Comparison of ENCODE assay signal across 15 cellular contexts in genomic region chr1:232111616-232112015, GRCh38.
A peak's percentile ranks its signal among the peaks of the same experiment; 100 is the strongest.
DNase-seq lines count a peak whose midpoint lies in the region; ATAC-seq and TF ChIP-seq lines count a peak whose summit lies in the region.
"Had no signal": no experiment of that assay in that cellular context is flagged by ENCODE, and none has a peak within 500 bp of the region (broad histone marks: within the 10 kb centered on the region; RNA-seq: fewer than 3 reads in every experiment).

No MANE protein-coding gene starts in this region.

- DNase-seq in AG08395 (ENCODE audit: low spot score) (peak; percentile 15), GM23338 (ENCODE audit: low spot score) (no peak), WTC11 (ENCODE audit: low spot score) (no peak)
- DNase-seq in activated CD4-positive, alpha-beta T cell treated with anti-CD3 and anti-CD28 coated beads for 1 hour = no peak
- no peak for DNase-seq in stimulated activated naive B cell treated with anti-CD40 and anti-IgM and Interleukin-4, amounts not matched to agents 10 μg/mL and 1 μg/mL and 100 μg/mL, for 72 hours
- DNase-seq in activated CD4-positive, alpha-beta memory T cell treated with anti-CD3 and anti-CD28 coated beads for 36 hours = no peak
- DNase-seq: CD8-positive, alpha-beta memory T cell; DMS153; NCI-H146; NCI-H2107; OCI-M1 had no signal

- H3K27me3 ChIP-seq in GM23338 (ENCODE audit: insufficient read depth) = no peaks in the 10 kb centered on the region
- no peaks in the 10 kb centered on the region; the same call in 1 of the 2 replicates for H3K27me3 ChIP-seq in iPS-20b (ENCODE audit: insufficient read depth, low read length)
- H3K27me3 ChIP-seq: BLaER1 had no signal

- H3K9me2 ChIP-seq in GM23338 (ENCODE audit: insufficient read depth) = peaks cover 5% of the 10 kb centered on the region; the same call in 1 of the 2 replicates

- POLR2A ChIA-PET in WTC11 (lab: Charles Lee) = interaction anchor here (1.6 kb wide), 1 partner anchor 115 kb away, joined by 4 read pairs; no protein-coding TSS in a partner anchor
- POLR2A ChIA-PET in activated CD4-positive, alpha-beta memory T cell treated with anti-CD3 and anti-CD28 coated beads for 36 hours (lab: Charles Lee) = no interaction called here

- H3K9me3 ChIP-seq in iPS-20b (ENCODE audit: insufficient read depth, low read depth, low read length) = no peaks in the 10 kb centered on the region
- H3K9me3 ChIP-seq: BLaER1 had no signal

- H3K27ac ChIP-seq in GM23338 (ENCODE audit: low read depth) (peak overlapping the region; percentile 50), iPS-20b (ENCODE audit: low read length) (no peak overlapping the region)
- H3K27ac ChIP-seq: BLaER1, RWPE1 had no signal

- intact Hi-C loops in activated CD4-positive, alpha-beta memory T cell treated with anti-CD3 and anti-CD28 coated beads for 36 hours (cut with micrococcal nuclease) = no loop called here

- no peaks in the 10 kb centered on the region for H3K9me3 Mint-ChIP-seq in GM23338
- peaks cover 8% of the 10 kb centered on the region for H3K9me3 Mint-ChIP-seq in WTC11
- no peaks in the 10 kb centered on the region for H3K9me3 Mint-ChIP-seq in stimulated activated naive B cell treated with anti-CD40 and anti-IgM and Interleukin-4, amounts not matched to agents 10 μg/mL and 1 μg/mL and 100 μg/mL, for 72 hours
- no peaks in the 10 kb centered on the region for H3K9me3 Mint-ChIP-seq in activated CD4-positive, alpha-beta memory T cell treated with anti-CD3 and anti-CD28 coated beads for 36 hours

- H3K9ac ChIP-seq in iPS-20b (ENCODE audit: low read depth, low read length) = peak overlapping the region; percentile 1; the same call in 1 of the 2 replicates
- H3K9ac ChIP-seq: BLaER1 had no signal

- H3K4me1 Mint-ChIP-seq in GM23338 (peaks cover 52% of the 10 kb centered on the region), WTC11 (peaks cover 68% of the 10 kb centered on the region)
- no peaks in the 10 kb centered on the region for H3K4me1 Mint-ChIP-seq in stimulated activated naive B cell treated with anti-CD40 and anti-IgM and Interleukin-4, amounts not matched to agents 10 μg/mL and 1 μg/mL and 100 μg/mL, for 72 hours
- no peaks in the 10 kb centered on the region for H3K4me1 Mint-ChIP-seq in activated CD4-positive, alpha-beta memory T cell treated with anti-CD3 and anti-CD28 coated beads for 36 hours (ENCODE audit: low read depth)
- H3K4me1 Mint-ChIP-seq: CD8-positive, alpha-beta memory T cell had no signal

- H3K79me2 ChIP-seq in GM23338 (replicated peaks; ENCODE audit: insufficient read depth) = peaks cover 15% of the 10 kb centered on the region

- no peak overlapping the region; the same call in 1 of the 2 replicates for H3K27ac Mint-ChIP-seq in GM23338
- H3K27ac Mint-ChIP-seq in WTC11 = peak overlapping the region; percentile 94
- H3K27ac Mint-ChIP-seq in stimulated activated naive B cell treated with anti-CD40 and anti-IgM and Interleukin-4, amounts not matched to agents 10 μg/mL and 1 μg/mL and 100 μg/mL, for 72 hours = no peak overlapping the region
- H3K27ac Mint-ChIP-seq in activated CD4-positive, alpha-beta memory T cell treated with anti-CD3 and anti-CD28 coated beads for 36 hours = no peak overlapping the region
- H3K27ac Mint-ChIP-seq: CD8-positive, alpha-beta memory T cell had no signal

- no peak overlapping the region for H3K4me3 ChIP-seq in GM23338
- peak overlapping the region; percentile 54; the same call in 1 of the 2 replicates for H3K4me3 ChIP-seq in iPS-20b (ENCODE audit: low read length)
- H3K4me3 ChIP-seq: BLaER1 had no signal

- TF ChIP-seq CTCF in GM23338 (conservative IDR thresholded peaks at IDR 0.05; ENCODE audit: low read depth in 2 of 2) (no peak), WTC11 (IDR thresholded peaks at IDR 0.05) (no peak)

- H4K20me1 ChIP-seq in GM23338 (replicated peaks; ENCODE audit: insufficient read depth) = no peaks in the 10 kb centered on the region
- H4K20me1 ChIP-seq: BLaER1 had no signal

- H3K27me3 Mint-ChIP-seq in GM23338 (ENCODE audit: insufficient read depth, low read depth, poor library complexity) (no peaks in the 10 kb centered on the region), WTC11 (ENCODE audit: low read depth) (peaks cover 22% of the 10 kb centered on the region)
- peaks cover 16 to 17% of the 10 kb centered on the region in 2 donors for H3K27me3 Mint-ChIP-seq in stimulated activated naive B cell treated with anti-CD40 and anti-IgM and Interleukin-4, amounts not matched to agents 10 μg/mL and 1 μg/mL and 100 μg/mL, for 72 hours
- H3K27me3 Mint-ChIP-seq in activated CD4-positive, alpha-beta memory T cell treated with anti-CD3 and anti-CD28 coated beads for 36 hours = peaks cover 8% of the 10 kb centered on the region

- no peak overlapping the region for H2AFZ ChIP-seq in GM23338

- peak overlapping the region; percentile 77 for H3K4me2 ChIP-seq in GM23338
- H3K4me2 ChIP-seq: BLaER1 had no signal

- peaks cover 40% of the 10 kb centered on the region for H3K4me1 ChIP-seq in GM23338 (ENCODE audit: insufficient read depth)
- H3K4me1 ChIP-seq in iPS-20b (ENCODE audit: insufficient read depth, low read length) = peaks cover 38% of the 10 kb centered on the region
- H3K4me1 ChIP-seq: BLaER1 had no signal

- 0 out of 2 replicates have a peak, but pooled peaks cover 6% of the 10 kb centered on the region for H3F3A ChIP-seq in GM23338 (replicated peaks; ENCODE audit: low read depth)

- ATAC-seq in GM23338 (no peak), WTC11 (no peak), GM21447 (IDR thresholded peaks at IDR 0.05; ENCODE audit: unreplicated experiment) (no peak)
- ATAC-seq in stimulated activated naive B cell treated with anti-CD40 and anti-IgM and Interleukin-4, amounts not matched to agents 10 μg/mL and 1 μg/mL and 100 μg/mL, for 72 hours (replicated peaks) = no peak

- H3K4me3 Mint-ChIP-seq in GM23338 (no peak overlapping the region), WTC11 (peak overlapping the region; percentile 61; the same call in 1 of the 2 replicates)
- no peak overlapping the region for H3K4me3 Mint-ChIP-seq in stimulated activated naive B cell treated with anti-CD40 and anti-IgM and Interleukin-4, amounts not matched to agents 10 μg/mL and 1 μg/mL and 100 μg/mL, for 72 hours
- no peak overlapping the region for H3K4me3 Mint-ChIP-seq in activated CD4-positive, alpha-beta memory T cell treated with anti-CD3 and anti-CD28 coated beads for 36 hours
- H3K4me3 Mint-ChIP-seq: CD8-positive, alpha-beta memory T cell had no signal

- H3K36me3 Mint-ChIP-seq in GM23338 (ENCODE audit: low read depth) = no peaks in the 10 kb centered on the region
- H3K36me3 Mint-ChIP-seq in WTC11 = peaks cover 4% of the 10 kb centered on the region; the same call in 1 of the 2 replicates
- H3K36me3 Mint-ChIP-seq in stimulated activated naive B cell treated with anti-CD40 and anti-IgM and Interleukin-4, amounts not matched to agents 10 μg/mL and 1 μg/mL and 100 μg/mL, for 72 hours = no peaks in the 10 kb centered on the region
- H3K36me3 Mint-ChIP-seq in activated CD4-positive, alpha-beta memory T cell treated with anti-CD3 and anti-CD28 coated beads for 36 hours = no peaks in the 10 kb centered on the region

- CTCF ChIA-PET in WTC11 (lab: Charles Lee) = interaction anchor here (2.1 kb wide), 1 partner anchor 128 kb away, joined by 10 read pairs; no protein-coding TSS in a partner anchor
- CTCF ChIA-PET in activated CD4-positive, alpha-beta memory T cell treated with anti-CD3 and anti-CD28 coated beads for 36 hours (lab: Charles Lee) = no interaction called here

- H3K36me3 ChIP-seq in GM23338 (ENCODE audit: insufficient read depth) (no peaks in the 10 kb centered on the region), iPS-20b (ENCODE audit: insufficient read depth, low read depth, low read length) (no peaks in the 10 kb centered on the region)
- H3K36me3 ChIP-seq: BLaER1 had no signal

TF ChIP-seq in GM23338, 12 proteins besides CTCF, POLR2A, EP300 and RAD21 (continues in another document):
- TF ChIP-seq CREB1 (CRISPR knock-in tag; IDR thresholded peaks at IDR 0.05; ENCODE audit: low read depth) (no peak), POLR2AphosphoS5 (IDR thresholded peaks at IDR 0.05; ENCODE audit: low read depth) (no peak), STAT1 (IDR thresholded peaks at IDR 0.05; ENCODE audit: unreplicated experiment) (no peak), ZNF331 (CRISPR knock-in tag; IDR thresholded peaks at IDR 0.05; ENCODE audit: low read depth) (no peak)

TF ChIP-seq in WTC11, 78 proteins besides CTCF, POLR2A, EP300 and RAD21 (continues in another document):
- TF ChIP-seq NR1H2 (CRISPR knock-in tag; IDR thresholded peaks at IDR 0.05) (no peak), AFF4 (CRISPR knock-in tag; IDR thresholded peaks at IDR 0.05; ENCODE audit: borderline replicate concordance) (no peak), ZNF138 (CRISPR knock-in tag; conservative IDR thresholded peaks at IDR 0.05) (no peak)
